1 cellular context compared by ENCODE assay signal in the genomic region with DNA sequence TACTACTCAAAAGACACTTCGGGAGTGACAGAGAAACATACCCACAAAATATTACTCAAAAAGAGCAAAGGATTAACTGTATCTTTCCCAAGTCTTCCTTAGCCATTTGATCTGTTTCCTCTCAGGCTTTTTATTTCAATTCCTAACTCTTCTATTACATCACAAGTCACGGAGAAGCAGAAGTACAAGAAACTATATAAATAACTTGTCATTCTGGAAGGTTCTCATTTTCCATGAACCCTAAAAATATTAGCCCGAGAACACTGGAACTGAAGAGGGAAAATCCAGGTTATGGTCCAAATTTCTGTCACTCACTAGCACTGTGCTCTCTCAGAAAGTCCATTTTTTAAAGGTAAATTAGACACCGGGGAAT.
TF ChIP-seq lines count a peak whose summit lies in the region.

No MANE protein-coding gene starts in this region.

TF ChIP-seq in SK-N-SH treated with all-trans-retinoic acid at 6 μM for 48 hours, 23 proteins besides CTCF, POLR2A, EP300 and RAD21 (continued from another document):
- TF ChIP-seq SNAI2 (CRISPR knock-in tag; IDR thresholded peaks at IDR 0.05), result no peak
- no peak for TF ChIP-seq ZNF565 (CRISPR knock-in tag; conservative IDR thresholded peaks at IDR 0.05; ENCODE audit: low read depth)
- no peak for TF ChIP-seq ARNTL (CRISPR knock-in tag; IDR thresholded peaks at IDR 0.05; ENCODE audit: borderline replicate concordance, low read depth)
- no peak for TF ChIP-seq BACH2 (CRISPR knock-in tag; IDR thresholded peaks at IDR 0.05; ENCODE audit: borderline replicate concordance)
